ENCODE assay signal across 1 cellular context in the genomic region with DNA sequence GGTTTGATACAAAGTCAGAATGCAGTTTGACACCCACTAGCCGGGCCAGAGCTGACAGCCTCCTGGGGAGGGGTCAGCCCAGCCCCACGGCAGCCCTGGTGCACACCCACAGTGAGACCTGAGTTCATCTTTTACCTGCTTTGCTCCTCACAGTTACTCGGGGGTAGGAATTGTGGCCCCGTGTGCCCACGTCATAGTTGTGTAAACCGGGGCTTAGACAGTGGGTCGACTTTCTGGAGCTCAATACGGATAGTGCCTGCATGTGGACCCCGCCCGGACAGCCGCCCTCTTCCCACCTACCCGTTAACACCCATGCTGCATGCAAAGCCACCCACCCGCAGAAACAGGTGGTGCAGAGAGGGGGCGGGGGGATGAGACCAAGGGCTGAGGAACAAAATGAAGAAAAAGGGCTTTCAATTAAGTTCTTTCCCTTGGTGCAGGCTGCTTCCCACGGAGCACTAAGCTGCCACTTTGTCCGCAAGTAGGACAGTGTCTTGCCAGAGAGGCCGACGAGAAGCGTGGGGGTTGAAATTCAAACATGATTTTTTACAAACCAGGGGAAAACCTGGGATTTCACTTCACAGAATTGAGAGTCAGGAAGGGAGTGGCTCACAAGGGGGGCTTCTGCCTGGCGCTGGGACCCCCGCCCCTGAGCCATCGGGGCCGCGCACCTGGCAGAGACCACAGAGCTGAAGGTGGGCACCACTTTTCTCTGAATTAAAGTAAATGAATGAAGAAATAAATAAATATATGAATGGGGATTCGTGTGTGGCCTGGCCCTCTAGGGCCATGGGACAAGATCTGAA.
TF ChIP-seq lines count a peak whose summit lies in the region.

No MANE protein-coding gene starts in this region.

TF ChIP-seq in WTC11, 78 proteins besides CTCF, POLR2A, EP300 and RAD21 (continued from another document):
- TF ChIP-seq, protein P1, sequence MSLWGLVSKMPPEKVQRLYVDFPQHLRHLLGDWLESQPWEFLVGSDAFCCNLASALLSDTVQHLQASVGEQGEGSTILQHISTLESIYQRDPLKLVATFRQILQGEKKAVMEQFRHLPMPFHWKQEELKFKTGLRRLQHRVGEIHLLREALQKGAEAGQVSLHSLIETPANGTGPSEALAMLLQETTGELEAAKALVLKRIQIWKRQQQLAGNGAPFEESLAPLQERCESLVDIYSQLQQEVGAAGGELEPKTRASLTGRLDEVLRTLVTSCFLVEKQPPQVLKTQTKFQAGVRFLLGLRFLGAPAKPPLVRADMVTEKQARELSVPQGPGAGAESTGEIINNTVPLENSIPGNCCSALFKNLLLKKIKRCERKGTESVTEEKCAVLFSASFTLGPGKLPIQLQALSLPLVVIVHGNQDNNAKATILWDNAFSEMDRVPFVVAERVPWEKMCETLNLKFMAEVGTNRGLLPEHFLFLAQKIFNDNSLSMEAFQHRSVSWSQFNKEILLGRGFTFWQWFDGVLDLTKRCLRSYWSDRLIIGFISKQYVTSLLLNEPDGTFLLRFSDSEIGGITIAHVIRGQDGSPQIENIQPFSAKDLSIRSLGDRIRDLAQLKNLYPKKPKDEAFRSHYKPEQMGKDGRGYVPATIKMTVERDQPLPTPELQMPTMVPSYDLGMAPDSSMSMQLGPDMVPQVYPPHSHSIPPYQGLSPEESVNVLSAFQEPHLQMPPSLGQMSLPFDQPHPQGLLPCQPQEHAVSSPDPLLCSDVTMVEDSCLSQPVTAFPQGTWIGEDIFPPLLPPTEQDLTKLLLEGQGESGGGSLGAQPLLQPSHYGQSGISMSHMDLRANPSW (CRISPR knock-in tag; conservative IDR thresholded peaks at IDR 0.05; ENCODE audit: low read depth) = no peak
- TF ChIP-seq ZNF138 (CRISPR knock-in tag; conservative IDR thresholded peaks at IDR 0.05) (no peak), FOXP1 (CRISPR knock-in tag; IDR thresholded peaks at IDR 0.05; ENCODE audit: borderline replicate concordance) (no peak)
TF ChIP-seq in WTC11: peak in this region for 0.
